Comparison of ENCODE assay signal across 32 cellular contexts in the genomic region with DNA sequence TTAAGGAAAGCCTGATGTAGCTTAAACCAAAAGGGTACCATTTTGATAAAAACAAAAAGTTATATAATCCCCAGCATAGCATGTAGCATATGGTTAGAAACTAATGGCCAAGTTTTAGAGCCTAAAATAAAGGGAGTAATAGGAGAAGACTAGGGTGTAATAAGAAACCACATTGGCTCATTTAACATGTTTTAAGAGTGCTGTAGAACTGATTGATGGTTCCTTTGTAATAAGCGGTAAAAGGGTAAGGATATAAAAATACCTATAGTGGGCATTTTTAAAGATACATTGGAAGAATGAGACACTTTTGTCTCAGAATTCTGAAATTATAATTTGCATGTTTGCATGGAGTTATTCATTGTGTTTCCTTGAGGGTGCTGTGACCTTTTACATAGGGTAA. TPM values are rescaled to one million over a fixed set of nuclear protein-coding genes. Genes with fewer than 3 reads are reported as not detected.
"Had no signal": no experiment of that assay in that cellular context is flagged by ENCODE, and none has a peak within 500 bp of the region (broad histone marks: within the 10 kb centered on the region; RNA-seq: fewer than 3 reads in every experiment).

No MANE protein-coding gene starts in this region.

- H3K4me2 ChIP-seq: SK-N-SH had no signal

- ATAC-seq: activated CD4-positive, CD25-positive, alpha-beta regulatory T cell treated with anti-CD3 and anti-CD28 coated beads, Interleukin-2, amount 50 U/mL, for 24 hours; activated CD8-positive, alpha-beta memory T cell treated with anti-CD3 and anti-CD28 coated beads, Interleukin-2, amount 10 ng/mL, durations not matched to agents 7 days and 5 days; activated CD8-positive, alpha-beta T cell treated with anti-CD3 and anti-CD28 coated beads, Interleukin-2, amount 10 ng/mL, durations not matched to agents 7 days and 5 days; activated naive CD4-positive, alpha-beta T cell treated with anti-CD3 and anti-CD28 coated beads, Interleukin-2, amount 50 U/mL, for 72 hours; activated naive CD8-positive, alpha-beta T cell treated with anti-CD3 and anti-CD28 coated beads, Interleukin-2, amount 50 U/mL, for 24 hours; body of pancreas had no signal

- H3K36me3 ChIP-seq: ascending aorta, MG63, Peyer's patch, SJCRH30 had no signal

- H3K4me3 Mint-ChIP-seq: activated CD8-positive, alpha-beta memory T cell treated with anti-CD3 and anti-CD28 coated beads, Interleukin-2, amount 10 ng/mL, durations not matched to agents 7 days and 5 days; activated CD8-positive, alpha-beta T cell treated with anti-CD3 and anti-CD28 coated beads, Interleukin-2, amount 10 ng/mL, durations not matched to agents 7 days and 5 days; activated naive CD8-positive, alpha-beta T cell treated with anti-CD3 and anti-CD28 coated beads, Interleukin-2, amount 50 U/mL, for 24 hours; activated T-cell treated with anti-CD3 and anti-CD28 coated beads, Interleukin-2, amount 50 U/mL, for 24 hours; activated T-helper 1 cell treated with anti-CD3 and anti-CD28 coated beads, Interleukin-12 subunit alpha, Interleukin-12 subunit beta, Interleukin-2, Interleukin-4 antibody, amounts not matched to agents 30 ng/mL and 10 ng/mL and 1 ng/mL, durations not matched to agents 14 hours and 24 hours and 36 hours; T-helper 1 cell treated with Interleukin-12 subunit alpha and Interleukin-12 subunit beta and Interleukin-4 antibody, amounts not matched to agents 30 μg/mL and 1 μg/mL, for 36 hours had no signal

- H3K4me3 ChIP-seq: ascending aorta, body of pancreas, MG63, Peyer's patch, SJCRH30 had no signal

- H3K9me3 Mint-ChIP-seq: activated naive CD4-positive, alpha-beta T cell treated with anti-CD3 and anti-CD28 coated beads, Interleukin-2, amount 50 U/mL, for 72 hours; activated naive CD8-positive, alpha-beta T cell treated with anti-CD3 and anti-CD28 coated beads, Interleukin-2, amount 50 U/mL, for 24 hours; activated T-cell treated with anti-CD3 and anti-CD28 coated beads, Interleukin-2, amount 50 U/mL, for 24 hours; activated T-helper 1 cell treated with anti-CD3 and anti-CD28 coated beads, Interleukin-12 subunit alpha, Interleukin-12 subunit beta, Interleukin-2, Interleukin-4 antibody, amounts not matched to agents 30 ng/mL and 10 ng/mL and 1 ng/mL, durations not matched to agents 14 hours and 24 hours and 36 hours; T-helper 1 cell treated with Interleukin-12 subunit alpha and Interleukin-12 subunit beta and Interleukin-4 antibody, amounts not matched to agents 30 μg/mL and 1 μg/mL, for 36 hours had no signal

- H3K27me3 Mint-ChIP-seq: activated CD8-positive, alpha-beta memory T cell treated with anti-CD3 and anti-CD28 coated beads, Interleukin-2, amount 10 ng/mL, durations not matched to agents 7 days and 5 days; activated naive CD8-positive, alpha-beta T cell treated with anti-CD3 and anti-CD28 coated beads, Interleukin-2, amount 50 U/mL, for 24 hours; activated T-cell treated with anti-CD3 and anti-CD28 coated beads, Interleukin-2, amount 50 U/mL, for 24 hours had no signal

- H3K27ac ChIP-seq: ascending aorta, body of pancreas, Peyer's patch, RWPE1, SJCRH30 had no signal

- H3K9me3 ChIP-seq: ascending aorta, body of pancreas, MG63, Peyer's patch, SJCRH30, SK-N-SH had no signal

- DNase-seq: activated CD4-positive, alpha-beta T cell treated with anti-CD3 and anti-CD28 coated beads for 48 hours; activated CD4-positive, alpha-beta T cell treated with anti-CD3 and anti-CD28 coated beads, Interleukin-2, amount 50 U/mL, for 4 hours; activated CD8-positive, alpha-beta memory T cell treated with anti-CD3 and anti-CD28 coated beads, Interleukin-2, amount 10 ng/mL, durations not matched to agents 7 days and 5 days; activated CD8-positive, alpha-beta T cell treated with anti-CD3 and anti-CD28 coated beads, Interleukin-2, amount 10 ng/mL, durations not matched to agents 7 days and 5 days; activated effector memory CD4-positive, alpha-beta T cell treated with anti-CD3 and anti-CD28 coated beads, Interleukin-2, amount 50 U/mL, for 16 hours; activated naive CD4-positive, alpha-beta T cell treated with Interleukin-2 at 50 U/mL for 16 hours; activated naive CD8-positive, alpha-beta T cell treated with anti-CD3 and anti-CD28 coated beads, Interleukin-2, amount 50 U/mL, for 24 hours; activated T-cell treated with anti-CD3 and anti-CD28 coated beads, Interleukin-2, amount 50 U/mL, for 24 hours; amniotic stem cell; body of pancreas; central memory CD4-positive, alpha-beta T cell; MG63; MV-4-11; NCI-H1092 treated with DMSO at 0.1 percent for 48 hours; NCI-H1436; NCI-H1694 treated with DMSO at 0.1 percent for 48 hours; NCI-H2081; NCI-H446; NCI-H82; Peyer's patch; Right ventricle myocardium superior; SJCRH30; SK-N-SH; SW 1271 had no signal

- H3K9me2 ChIP-seq: SK-N-SH had no signal

- H3K27ac Mint-ChIP-seq: activated CD8-positive, alpha-beta memory T cell treated with anti-CD3 and anti-CD28 coated beads, Interleukin-2, amount 10 ng/mL, durations not matched to agents 7 days and 5 days; activated CD8-positive, alpha-beta T cell treated with anti-CD3 and anti-CD28 coated beads, Interleukin-2, amount 10 ng/mL, durations not matched to agents 7 days and 5 days; activated naive CD4-positive, alpha-beta T cell treated with anti-CD3 and anti-CD28 coated beads, Interleukin-2, amount 50 U/mL, for 72 hours; activated naive CD8-positive, alpha-beta T cell treated with anti-CD3 and anti-CD28 coated beads, Interleukin-2, amount 50 U/mL, for 24 hours; activated T-cell treated with anti-CD3 and anti-CD28 coated beads, Interleukin-2, amount 50 U/mL, for 24 hours; activated T-helper 1 cell treated with anti-CD3 and anti-CD28 coated beads, Interleukin-12 subunit alpha, Interleukin-12 subunit beta, Interleukin-2, Interleukin-4 antibody, amounts not matched to agents 30 ng/mL and 10 ng/mL and 1 ng/mL, durations not matched to agents 14 hours and 24 hours and 36 hours; T-helper 1 cell treated with Interleukin-12 subunit alpha and Interleukin-12 subunit beta and Interleukin-4 antibody, amounts not matched to agents 30 μg/mL and 1 μg/mL, for 36 hours had no signal

- H3K36me3 Mint-ChIP-seq: activated CD8-positive, alpha-beta memory T cell treated with anti-CD3 and anti-CD28 coated beads, Interleukin-2, amount 10 ng/mL, durations not matched to agents 7 days and 5 days; activated naive CD4-positive, alpha-beta T cell treated with anti-CD3 and anti-CD28 coated beads, Interleukin-2, amount 50 U/mL, for 72 hours had no signal

- H3K4me1 ChIP-seq: ascending aorta, body of pancreas, Peyer's patch, SJCRH30 had no signal

RNA-seq across cellular contexts. Expression of gene PSMA8, which starts 1.9 kb away (rescaled TPM):
- total RNA-seq: ascending aorta, body of pancreas, bronchial epithelial cell, chondrocyte, Peyer's patch, SJCRH30 had no signal
